In the genomic region with DNA sequence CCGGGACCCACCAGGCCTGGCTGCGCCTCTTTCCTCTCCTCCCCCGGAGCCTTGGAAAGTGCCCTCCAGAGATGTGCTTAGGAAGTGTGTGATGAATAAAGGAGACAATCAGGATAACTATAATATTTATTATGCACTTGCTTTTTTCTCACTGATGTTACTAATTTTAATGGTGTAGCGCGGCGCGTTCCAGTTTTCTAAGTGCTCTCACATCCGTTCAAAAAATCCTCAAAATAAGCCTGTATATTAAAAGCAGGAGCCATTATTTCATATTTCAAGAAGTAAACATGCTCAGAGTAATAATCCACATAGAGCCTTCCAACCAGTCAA, we compare ENCODE assay signal across 8 cellular contexts. TPM values are rescaled to one million over a fixed set of nuclear protein-coding genes. Genes with fewer than 3 reads are reported as not detected.
DNase-seq lines count a peak whose midpoint lies in the region; ATAC-seq and TF ChIP-seq lines count a peak whose summit lies in the region.

No MANE protein-coding gene starts in this region.

- no peaks in the 10 kb centered on the region for H3F3A ChIP-seq in OCI-LY1 (ENCODE audit: insufficient read depth, low read length)

- peaks cover 22% of the 10 kb centered on the region for H3K4me1 Mint-ChIP-seq in endodermal cell

- no peak overlapping the region for H3K27ac Mint-ChIP-seq in endodermal cell

- H3K36me3 ChIP-seq in OCI-LY1 (ENCODE audit: insufficient read depth, low read length) (peaks cover 13% of the 10 kb centered on the region; the same call in 1 of the 2 replicates), endodermal cell (ENCODE audit: control insufficient read depth, insufficient read depth, low read length) (no peaks in the 10 kb centered on the region), neutrophil (peaks cover 20% of the 10 kb centered on the region)

- H3K4me3 ChIP-seq in GM12875 (ENCODE audit: low read depth, low read length) (peak overlapping the region; percentile 87), OCI-LY1 (ENCODE audit: low read depth, low read length, poor library complexity, severe bottlenecking) (peak overlapping the region; percentile 78), endodermal cell (ENCODE audit: low read length) (peak overlapping the region; percentile 96), neutrophil (ENCODE audit: low read depth in 1 of 2, low read length in 1 of 2) (peak overlapping the region; percentile 79 to 96)

- H3K9ac ChIP-seq in OCI-LY1 (ENCODE audit: low read length) (peak overlapping the region; percentile 85), endodermal cell (ENCODE audit: extremely low read depth, low read length, poor library complexity, severe bottlenecking) (peak overlapping the region; percentile 69)

- no peaks in the 10 kb centered on the region for H4K20me1 ChIP-seq in OCI-LY1 (ENCODE audit: insufficient read depth, low read length)

- H3K9me3 Mint-ChIP-seq in endodermal cell, result no peaks in the 10 kb centered on the region

- peak overlapping the region; percentile 74 for H3K4me3 Mint-ChIP-seq in endodermal cell

- no peak overlapping the region for H2AFZ ChIP-seq in OCI-LY1 (ENCODE audit: low read length)

- DNase-seq in endodermal cell, result no peak
- DNase-seq in activated CD8-positive, alpha-beta memory T cell treated with anti-CD3 and anti-CD28 coated beads for 24 hours, result no peak
- DNase-seq in GDM1 (lab: John Stamatoyannopoulos, UW), result no peak

- no peak for ATAC-seq in GM21528 (IDR thresholded peaks at IDR 0.05; ENCODE audit: low FRiP score, unreplicated experiment)
- no peak for ATAC-seq in HG03175 (IDR thresholded peaks at IDR 0.05; ENCODE audit: unreplicated experiment)

- H3K9me3 ChIP-seq in OCI-LY1 (ENCODE audit: low read length), result no peaks in the 10 kb centered on the region
- no peaks in the 10 kb centered on the region for H3K9me3 ChIP-seq in endodermal cell (ENCODE audit: control insufficient read depth, low read length)
- no peaks in the 10 kb centered on the region for H3K9me3 ChIP-seq in neutrophil

- no peaks in the 10 kb centered on the region for H3K79me2 ChIP-seq in OCI-LY1 (ENCODE audit: insufficient read depth, low read length)

- no peak for TF ChIP-seq CTCF in GM12875 (IDR thresholded peaks at IDR 0.05; ENCODE audit: borderline replicate concordance, insufficient read depth, low read depth, low read length)
- TF ChIP-seq CTCF in OCI-LY1 (IDR thresholded peaks at IDR 0.05; ENCODE audit: low read length), result no peak
- TF ChIP-seq CTCF in endodermal cell (conservative IDR thresholded peaks at IDR 0.05), result no peak
- no peak for TF ChIP-seq CTCF in neutrophil (IDR thresholded peaks at IDR 0.05)

- 55 to 63% methylated on average over 4 to 5 of the region's 8 CpGs for WGBS in endodermal cell (ENCODE audit: insufficient coverage in 1 of 2, insufficient read length in 1 of 2), 2 experiments

- no peaks in the 10 kb centered on the region for H3K36me3 Mint-ChIP-seq in endodermal cell (ENCODE audit: low read depth)

- no peaks in the 10 kb centered on the region for H3K9me2 ChIP-seq in OCI-LY1 (ENCODE audit: low read depth, low read length)

- peaks cover 16% of the 10 kb centered on the region for H3K4me1 ChIP-seq in OCI-LY1 (ENCODE audit: insufficient read depth, low read length, severe bottlenecking)
- no peaks in the 10 kb centered on the region for H3K4me1 ChIP-seq in endodermal cell (ENCODE audit: control insufficient read depth, insufficient read depth, low read length)
- peaks cover 47 to 64% of the 10 kb centered on the region in 2 experiments for H3K4me1 ChIP-seq in neutrophil (ENCODE audit: control insufficient read depth in 1 of 2, insufficient read depth in 1 of 2, low read depth in 1 of 2, low read length in 1 of 2)

- H3K27me3 Mint-ChIP-seq in endodermal cell (ENCODE audit: insufficient read depth), result no peaks in the 10 kb centered on the region

- no peaks in the 10 kb centered on the region for H3K27me3 ChIP-seq in OCI-LY1 (ENCODE audit: insufficient read depth, low read length)
- H3K27me3 ChIP-seq in endodermal cell (ENCODE audit: control insufficient read depth, insufficient read depth, low read length, poor library complexity, severe bottlenecking), result no peaks in the 10 kb centered on the region
- H3K27me3 ChIP-seq in neutrophil, result no peaks in the 10 kb centered on the region

- H3K4me2 ChIP-seq in OCI-LY1 (ENCODE audit: low read length), result peak overlapping the region; percentile 71

- H3K27ac ChIP-seq in OCI-LY1 (ENCODE audit: low read depth, low read length, poor library complexity, severe bottlenecking) (no peak overlapping the region), endodermal cell (ENCODE audit: low read depth, low read length) (no peak overlapping the region), neutrophil (peak overlapping the region; percentile 100)

RNA-seq across cellular contexts. Expression of gene MPPE1, which starts 0.9 kb away (rescaled TPM):
- 10 to 100 TPM; 27.3 to 33.5 TPM for total RNA-seq in endodermal cell
- polyA plus RNA-seq in endodermal cell (2013, experiment 1 of 2), result 19.5 TPM
- 14.6 TPM for polyA plus RNA-seq in endodermal cell (2013, experiment 2 of 2)

RNA-seq across cellular contexts. Expression of gene CHMP1B, which starts 57.8 kb away (rescaled TPM):
- total RNA-seq in endodermal cell, result 10 to 100 TPM; 35.3 to 35.8 TPM
- 37.6 TPM for polyA plus RNA-seq in endodermal cell (2013, experiment 1 of 2)
- 35.4 TPM for polyA plus RNA-seq in endodermal cell (2013, experiment 2 of 2)
